ENCODE assay signal across 22 cellular contexts in genomic region chr9:112997236-112997941, GRCh38. TPM values are rescaled to one million over a fixed set of nuclear protein-coding genes. Genes with fewer than 3 reads are reported as not detected.
DNase-seq lines count a peak whose midpoint lies in the region; ATAC-seq and TF ChIP-seq lines count a peak whose summit lies in the region.
"Had no signal": no experiment of that assay in that cellular context is flagged by ENCODE, and none has a peak within 500 bp of the region (broad histone marks: within the 10 kb centered on the region; RNA-seq: fewer than 3 reads in every experiment).

No MANE protein-coding gene starts in this region.

- WGBS in tibial nerve, 2 donors: 96 to 97% methylated on average over 8 of the region's 8 CpGs
- WGBS in thyroid gland, 2 donors: 94 to 96% methylated on average over 8 of the region's 8 CpGs

- intact Hi-C loops in thyroid gland (cut with DNase I): no loop called here

- in situ Hi-C loops in astrocyte of the spinal cord (cut with HindIII; ENCODE audit: low sequenced_read_pairs): no loop called here

- no peak overlapping the region for H3K9ac ChIP-seq in iPS-20b (ENCODE audit: low read depth, low read length)

- no peaks in the 10 kb centered on the region for H3K4me1 ChIP-seq in iPS-20b (ENCODE audit: insufficient read depth, low read length)
- H3K4me1 ChIP-seq in tibial nerve: no peaks in the 10 kb centered on the region
- no peaks in the 10 kb centered on the region for H3K4me1 ChIP-seq in thyroid gland

- peak; percentile 3 for DNase-seq in ELR (ENCODE audit: low read depth)
- DNase-seq in HT1080 (ENCODE audit: low read depth): peak; percentile 12
- peak; percentile 5 for DNase-seq in astrocyte of the spinal cord (ENCODE audit: low read depth, low spot score)
- DNase-seq in GDM1 (lab: John Stamatoyannopoulos, UW): no peak
- DNase-seq in tibial nerve (ENCODE audit: low spot score in 2 of 2): no peak
- no peak for DNase-seq in thyroid gland
- DNase-seq: ACHN, AML-193, COR-L47, DMS79, H7, KG1, NCI-H1048, NCI-H2107, NCI-H2227 treated with DMSO at 0.1 percent for 48 hours, NCI-H524, T-cell had no signal

- H3K9me3 ChIP-seq in iPS-20b (ENCODE audit: insufficient read depth, low read depth, low read length): peaks cover 96% of the 10 kb centered on the region
- H3K9me3 ChIP-seq in tibial nerve: peaks cover 0 to 87% (median 31%) of the 10 kb centered on the region in 4 donors
- no peaks in the 10 kb centered on the region for H3K9me3 ChIP-seq in thyroid gland

- TF ChIP-seq CTCF in astrocyte of the spinal cord (IDR thresholded peaks at IDR 0.05; ENCODE audit: low read depth, low read length) (no peak), tibial nerve (IDR thresholded peaks at IDR 0.05) (no peak), thyroid gland (IDR thresholded peaks at IDR 0.05) (no peak)

- no peak for TF ChIP-seq EP300 in tibial nerve (IDR thresholded peaks at IDR 0.05)

- TF ChIP-seq POLR2A in tibial nerve (IDR thresholded peaks at IDR 0.05) (no peak), thyroid gland (IDR thresholded peaks at IDR 0.05) (no peak)

- H3K27ac ChIP-seq in iPS-20b (ENCODE audit: low read length) (no peak overlapping the region), tibial nerve (no peak overlapping the region), thyroid gland (no peak overlapping the region)

- no peak for ATAC-seq in GM21381 (IDR thresholded peaks at IDR 0.05; ENCODE audit: unreplicated experiment)
- ATAC-seq: Panc1, T-cell had no signal

- H3K36me3 ChIP-seq in iPS-20b (ENCODE audit: insufficient read depth, low read depth, low read length): peaks cover 54% of the 10 kb centered on the region
- H3K36me3 ChIP-seq in tibial nerve: peaks cover 0 to 48% (median 0%) of the 10 kb centered on the region in 3 donors
- no peaks in the 10 kb centered on the region for H3K36me3 ChIP-seq in thyroid gland

- H3K4me3 ChIP-seq in astrocyte of the spinal cord (ENCODE audit: low read depth, low read length): no peak overlapping the region
- H3K4me3 ChIP-seq in iPS-20b (ENCODE audit: low read length): 0 out of 2 replicates have a peak overlapping the region, but pooled peaks have one; percentile 7
- no peak overlapping the region for H3K4me3 ChIP-seq in tibial nerve
- H3K4me3 ChIP-seq in thyroid gland (replicated peaks in 1 of 3): no peak overlapping the region

- H3K27me3 ChIP-seq in iPS-20b (ENCODE audit: insufficient read depth, low read length) (no peaks in the 10 kb centered on the region), tibial nerve (no peaks in the 10 kb centered on the region), thyroid gland (no peaks in the 10 kb centered on the region)

RNA-seq across cellular contexts. Expression of gene ZNF883, which starts 14.6 kb away (rescaled TPM):
- 4.7 and 5.7 TPM in 2 replicates for total RNA-seq in HT1080 (2014; rRNA removed; shearing (Covaris generic))
- 2.6 and 2.9 TPM in 2 replicates for polyA plus RNA-seq in HT1080 (2015; cell fraction: cytosol; rRNA removed)
- polyA plus RNA-seq in HT1080 (2015; cell fraction: nucleus; rRNA removed): 0.59 and 1.2 TPM in 2 replicates
- total RNA-seq in tibial nerve: 1 to 10 TPM in 2 of 4 donors, under 1 TPM in 2; 0.84 to 2.4 (median 1.1) TPM
- total RNA-seq in thyroid gland: 1 to 10 TPM in 1 of 4 donors, under 1 TPM in 3; 0.33 to 3.0 (median 0.59) TPM
- total RNA-seq: G401, HT-29 had no signal

RNA-seq across cellular contexts. Expression of gene ZFP37, which starts 59.1 kb away (rescaled TPM):
- 0.94 and 1.2 TPM in 2 replicates for total RNA-seq in HT1080 (2014; rRNA removed; shearing (Covaris generic))
- 2.2 and 2.3 TPM in 2 replicates for polyA plus RNA-seq in HT1080 (2015; cell fraction: cytosol; rRNA removed)
- 2.0 and 2.6 TPM in 2 replicates for polyA plus RNA-seq in HT1080 (2015; cell fraction: nucleus; rRNA removed)
- total RNA-seq in tibial nerve: 1 to 10 TPM; 2.9 to 6.9 (median 3.2) TPM
- total RNA-seq in thyroid gland: 1 to 10 TPM; 3.2 to 5.8 (median 4.6) TPM
- total RNA-seq: HT-29 had no signal

Comparison
In these comparisons a context has a peak if more than half of its experiments do, and no peak if none do; other contexts are left out.
1. DNase-seq: peak in ELR (single experiment), HT1080 (single experiment) and astrocyte of the spinal cord (single experiment); none in GDM1 (single experiment), tibial nerve (0 of 2) and thyroid gland (0 of 2).